Comparison of ENCODE assay signal across 10 cellular contexts in the genomic region with DNA sequence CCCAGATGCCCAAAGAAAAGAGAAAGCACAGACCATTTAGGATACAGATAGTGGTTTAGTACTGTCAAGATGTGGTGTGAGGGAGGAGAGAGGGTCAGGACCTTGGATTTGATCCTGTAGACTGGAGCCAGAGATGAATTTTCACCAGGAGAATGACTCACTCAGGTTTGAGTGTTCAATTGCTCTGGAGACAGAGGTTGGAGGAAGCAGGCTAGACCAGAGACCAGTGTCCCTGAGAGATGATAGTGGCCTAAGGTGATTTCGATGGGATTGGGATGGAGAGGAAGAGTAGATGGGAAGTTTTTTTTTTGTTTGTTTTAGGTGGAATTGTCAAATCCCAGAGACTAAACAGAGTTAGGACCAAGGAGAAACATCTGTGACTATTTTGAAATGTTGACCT. TPM values are rescaled to one million over a fixed set of nuclear protein-coding genes. Genes with fewer than 3 reads are reported as not detected.
A peak's percentile ranks its signal among the peaks of the same experiment; 100 is the strongest.
DNase-seq lines count a peak whose midpoint lies in the region; ATAC-seq and TF ChIP-seq lines count a peak whose summit lies in the region.
"Had no signal": no experiment of that assay in that cellular context is flagged by ENCODE, and none has a peak within 500 bp of the region (broad histone marks: within the 10 kb centered on the region; RNA-seq: fewer than 3 reads in every experiment).

No MANE protein-coding gene starts in this region.

- H3K9me3 Mint-ChIP-seq in Calu3 (ENCODE audit: low read depth, unreplicated experiment) = no peaks in the 10 kb centered on the region

- H3K36me3 Mint-ChIP-seq in Calu3 (ENCODE audit: insufficient read depth, unreplicated experiment) = peaks cover 69% of the 10 kb centered on the region

- peaks cover 61% of the 10 kb centered on the region for H4K20me1 ChIP-seq in osteoblast (ENCODE audit: insufficient read depth, low read length)

- CTCF ChIA-PET in Calu3 (lab: Charles Lee) = interaction anchor here (1.2 kb wide), 1 partner anchor 157 kb away, joined by 5 read pairs; no protein-coding TSS in a partner anchor

- TF ChIP-seq POLR2A in NB4 (IDR thresholded peaks at IDR 0.05; ENCODE audit: extremely low read depth, insufficient read length) = no peak

- H3K27me3 ChIP-seq in osteoblast (ENCODE audit: insufficient read depth, low read length) = no peaks in the 10 kb centered on the region

- no peak for ATAC-seq in HG02588 (IDR thresholded peaks at IDR 0.05; ENCODE audit: unreplicated experiment)

- H3K27me3 Mint-ChIP-seq in Calu3 (ENCODE audit: unreplicated experiment) = no peaks in the 10 kb centered on the region

- peaks cover 72% of the 10 kb centered on the region for H3K79me2 ChIP-seq in osteoblast (ENCODE audit: insufficient read depth, low read length)

- H3K4me3 ChIP-seq in NB4 (ENCODE audit: low read depth, low read length) = peak overlapping the region; percentile 95
- peak overlapping the region; percentile 92 for H3K4me3 ChIP-seq in coronary artery
- no peak overlapping the region for H3K4me3 ChIP-seq in osteoblast (ENCODE audit: insufficient read depth, low read length)

- peaks cover 28% of the 10 kb centered on the region for H3K4me1 ChIP-seq in osteoblast (ENCODE audit: insufficient read depth, low read length)

- DNase-seq in Calu3 = no peak
- no peak for DNase-seq in NB4 (ENCODE audit: low read depth)
- DNase-seq in coronary artery (ENCODE audit: low spot score) = no peak
- DNase-seq in osteoblast (ENCODE audit: insufficient read length, low spot score, missing footprints) = peak; percentile 68
- DNase-seq in ecto neural progenitor cell (ENCODE audit: low spot score) = no peak
- no peak for DNase-seq in posterior cingulate gyrus
- DNase-seq in NCI-H146 treated with DMSO at 0.1 percent for 48 hours (lab: John Stamatoyannopoulos, UW; ENCODE audit: unreplicated experiment) = no peak
- DNase-seq: activated naive CD4-positive, alpha-beta T cell treated with Interleukin-2 at 50 U/mL for 16 hours; NCI-H774 had no signal

- peak overlapping the region; percentile 79 for H3K4me2 ChIP-seq in osteoblast (ENCODE audit: insufficient read depth, low read length)

- TF ChIP-seq CTCF in Calu3 (IDR thresholded peaks at IDR 0.05; ENCODE audit: unreplicated experiment) = no peak
- TF ChIP-seq CTCF in NB4 (IDR thresholded peaks at IDR 0.05; ENCODE audit: low read depth, low read length) = no peak
- no peak for TF ChIP-seq CTCF in coronary artery (IDR thresholded peaks at IDR 0.05)
- TF ChIP-seq CTCF in osteoblast (IDR thresholded peaks at IDR 0.05; ENCODE audit: extremely low read depth, low read depth, low read length) = no peak

- intact Hi-C loops in Calu3 (cut with micrococcal nuclease; ENCODE audit: unreplicated experiment) (no loop called here), posterior cingulate gyrus (cut with DNase I) (loop anchor here (10.0 kb wide), 1 partner anchor 201 kb away; no protein-coding TSS in a partner anchor)

- H3K4me1 Mint-ChIP-seq in Calu3 (ENCODE audit: low read depth, unreplicated experiment) = peaks cover 32% of the 10 kb centered on the region

- H3K9me3 ChIP-seq in osteoblast (ENCODE audit: low read depth, low read length) = no peaks in the 10 kb centered on the region

- H3K4me3 Mint-ChIP-seq in Calu3 (ENCODE audit: low read depth, unreplicated experiment) = peak overlapping the region; percentile 95

- peak overlapping the region; percentile 42 for H3K27ac Mint-ChIP-seq in Calu3 (ENCODE audit: unreplicated experiment)

- H3K27ac ChIP-seq in coronary artery = peak overlapping the region in 1 of 2 donors; percentile 98
- peak overlapping the region; percentile 50 for H3K27ac ChIP-seq in osteoblast (ENCODE audit: low read depth, low read length)

- H3K36me3 ChIP-seq in osteoblast (ENCODE audit: insufficient read depth, low read length) = peaks cover 8% of the 10 kb centered on the region

- no peak overlapping the region for H2AFZ ChIP-seq in osteoblast (ENCODE audit: low read length)

- no TSS peak for BruUV-seq in Calu3 (replicated peaks; lab: Mats Ljungman, UMichigan)

RNA-seq across cellular contexts. Expression of gene CEBPG, which starts 2.3 kb away (rescaled TPM):
- total RNA-seq in Calu3 (2022) (38.3 and 39.5 TPM in 2 replicates), osteoblast (31.5 and 35.5 TPM in 2 replicates)
